1 cellular context compared by ENCODE assay signal in genomic region chr2:74553892-74554820, GRCh38.
TF ChIP-seq lines count a peak whose summit lies in the region.

Gene DOK1, plus strand, starts transcription at chr2:74554720. Its CDS starts 35 bp downstream, at chr2:74554755.
Gene LOXL3, minus strand, starts transcription at chr2:74553942. Its CDS starts 1,308 bp downstream, at chr2:74552634.

TF ChIP-seq in HepG2, 621 proteins besides CTCF, POLR2A, EP300 and RAD21 (continued from another document and continues in another):
- TF ChIP-seq ZNF292 (CRISPR knock-in tag; IDR thresholded peaks at IDR 0.05; ENCODE audit: borderline replicate concordance, low read depth) (no peak), MLXIP (CRISPR knock-in tag; IDR thresholded peaks at IDR 0.05; ENCODE audit: borderline replicate concordance) (no peak), FOXA1 (IDR thresholded peaks at IDR 0.05) (no peak), FOXA1 (CRISPR knock-in tag; IDR thresholded peaks at IDR 0.05) (peak; percentile 26; the same call in 1 of the 2 replicates), SNAPC4 (CRISPR knock-in tag; IDR thresholded peaks at IDR 0.05) (0 out of 2 replicates have a peak, but pooled peaks have one; percentile 44), SOX6 (IDR thresholded peaks at IDR 0.05) (no peak), SOX6 (CRISPR knock-in tag; IDR thresholded peaks at IDR 0.05) (peak; percentile 20; the same call in 1 of the 2 replicates), RFX5 (IDR thresholded peaks at IDR 0.05; ENCODE audit: low read depth, low read length) (peak; percentile 51; the same call in 1 of the 2 replicates), ZNF710 (CRISPR knock-in tag; IDR thresholded peaks at IDR 0.05; ENCODE audit: borderline replicate concordance) (0 out of 2 replicates have a peak, but pooled peaks have one; percentile 24), ZBTB7B (CRISPR knock-in tag; IDR thresholded peaks at IDR 0.05) (no peak), ZNF333 (CRISPR knock-in tag; IDR thresholded peaks at IDR 0.05; ENCODE audit: borderline replicate concordance) (0 out of 2 replicates have a peak, but pooled peaks have one; percentile 57), EHMT2 (IDR thresholded peaks at IDR 0.05; ENCODE audit: borderline replicate concordance, low read depth, low read length) (no peak), ZNF747 (CRISPR knock-in tag; IDR thresholded peaks at IDR 0.05; ENCODE audit: borderline replicate concordance) (no peak), ZNF235 (CRISPR knock-in tag; IDR thresholded peaks at IDR 0.05; ENCODE audit: borderline replicate concordance) (0 out of 2 replicates have a peak, but pooled peaks have one; percentile 79), ZNF326 (CRISPR knock-in tag; IDR thresholded peaks at IDR 0.05; ENCODE audit: borderline replicate concordance) (no peak), PHB2 (IDR thresholded peaks at IDR 0.05; ENCODE audit: partially characterized antibody) (no peak), ZNF10 (CRISPR knock-in tag; IDR thresholded peaks at IDR 0.05; ENCODE audit: borderline replicate concordance, low read depth) (no peak), HNRNPL (IDR thresholded peaks at IDR 0.05; ENCODE audit: low read depth, low read length) (0 out of 2 replicates have a peak, but pooled peaks have one; percentile 36), MTA1 (CRISPR knock-in tag; IDR thresholded peaks at IDR 0.05; ENCODE audit: borderline replicate concordance) (peak; percentile 21; the same call in 1 of the 2 replicates), MXD1 (CRISPR knock-in tag; IDR thresholded peaks at IDR 0.05) (peak; percentile 39; the same call in 1 of the 2 replicates), ZNF501 (CRISPR knock-in tag; IDR thresholded peaks at IDR 0.05) (no peak), ZNF550 (CRISPR knock-in tag; IDR thresholded peaks at IDR 0.05; ENCODE audit: borderline replicate concordance) (0 out of 2 replicates have a peak, but pooled peaks have one; percentile 48), SPEN (CRISPR knock-in tag; IDR thresholded peaks at IDR 0.05; ENCODE audit: low read depth) (no peak), IRX3 (CRISPR knock-in tag; IDR thresholded peaks at IDR 0.05; ENCODE audit: borderline replicate concordance, low read depth) (no peak), SYNCRIP (IDR thresholded peaks at IDR 0.05; ENCODE audit: insufficient read depth, low read depth, low read length) (no peak), TBX2 (CRISPR knock-in tag; IDR thresholded peaks at IDR 0.05; ENCODE audit: borderline replicate concordance) (0 out of 2 replicates have a peak, but pooled peaks have one; percentile 37), ZFX (CRISPR knock-in tag; IDR thresholded peaks at IDR 0.05; ENCODE audit: low read depth) (peak; percentile 60; the same call in 1 of the 2 replicates), MED13 (CRISPR knock-in tag; IDR thresholded peaks at IDR 0.05) (no peak), ATF1 (CRISPR knock-in tag; IDR thresholded peaks at IDR 0.05) (peak; percentile 89), SNAI1 (CRISPR knock-in tag; IDR thresholded peaks at IDR 0.05; ENCODE audit: borderline replicate concordance) (no peak), HIVEP1 (CRISPR knock-in tag; IDR thresholded peaks at IDR 0.05) (0 out of 2 replicates have a peak, but pooled peaks have one; percentile 15), HDAC2 (CRISPR knock-in tag; IDR thresholded peaks at IDR 0.05) (no peak), HOXA9 (CRISPR knock-in tag; IDR thresholded peaks at IDR 0.05; ENCODE audit: borderline replicate concordance) (no peak), MXI1 (IDR thresholded peaks at IDR 0.05; ENCODE audit: borderline replicate concordance, low read depth, low read length) (no peak), DRAP1 (CRISPR knock-in tag; IDR thresholded peaks at IDR 0.05) (no peak), ZFP91 (CRISPR knock-in tag; IDR thresholded peaks at IDR 0.05; ENCODE audit: borderline replicate concordance) (no peak), ETV5 (CRISPR knock-in tag; IDR thresholded peaks at IDR 0.05; ENCODE audit: borderline replicate concordance) (no peak), TP53 (CRISPR knock-in tag; conservative IDR thresholded peaks at IDR 0.05) (no peak), ZFYVE20 (CRISPR knock-in tag; IDR thresholded peaks at IDR 0.05; ENCODE audit: borderline replicate concordance, low read depth) (no peak), ZNF703 (CRISPR knock-in tag; IDR thresholded peaks at IDR 0.05; ENCODE audit: borderline replicate concordance) (no peak), ZNF558 (CRISPR knock-in tag; IDR thresholded peaks at IDR 0.05; ENCODE audit: borderline replicate concordance) (no peak), MEIS2 (CRISPR knock-in tag; IDR thresholded peaks at IDR 0.05) (no peak), FOXP1 (IDR thresholded peaks at IDR 0.05) (no peak), FOXP1 (CRISPR knock-in tag; IDR thresholded peaks at IDR 0.05) (no peak), SKI (IDR thresholded peaks at IDR 0.05; ENCODE audit: partially characterized antibody) (no peak), DNMT1 (CRISPR knock-in tag; IDR thresholded peaks at IDR 0.05) (no peak), YEATS4 (CRISPR knock-in tag; IDR thresholded peaks at IDR 0.05; ENCODE audit: borderline replicate concordance) (no peak), ZKSCAN5 (CRISPR knock-in tag; IDR thresholded peaks at IDR 0.05) (no peak), MTERF4 (CRISPR knock-in tag; IDR thresholded peaks at IDR 0.05) (no peak), KLF16 (CRISPR knock-in tag; IDR thresholded peaks at IDR 0.05) (no peak), MAFF (IDR thresholded peaks at IDR 0.05; ENCODE audit: low read depth, low read length) (peak; percentile 99)
